1 cellular context compared by ENCODE assay signal in the genomic region with DNA sequence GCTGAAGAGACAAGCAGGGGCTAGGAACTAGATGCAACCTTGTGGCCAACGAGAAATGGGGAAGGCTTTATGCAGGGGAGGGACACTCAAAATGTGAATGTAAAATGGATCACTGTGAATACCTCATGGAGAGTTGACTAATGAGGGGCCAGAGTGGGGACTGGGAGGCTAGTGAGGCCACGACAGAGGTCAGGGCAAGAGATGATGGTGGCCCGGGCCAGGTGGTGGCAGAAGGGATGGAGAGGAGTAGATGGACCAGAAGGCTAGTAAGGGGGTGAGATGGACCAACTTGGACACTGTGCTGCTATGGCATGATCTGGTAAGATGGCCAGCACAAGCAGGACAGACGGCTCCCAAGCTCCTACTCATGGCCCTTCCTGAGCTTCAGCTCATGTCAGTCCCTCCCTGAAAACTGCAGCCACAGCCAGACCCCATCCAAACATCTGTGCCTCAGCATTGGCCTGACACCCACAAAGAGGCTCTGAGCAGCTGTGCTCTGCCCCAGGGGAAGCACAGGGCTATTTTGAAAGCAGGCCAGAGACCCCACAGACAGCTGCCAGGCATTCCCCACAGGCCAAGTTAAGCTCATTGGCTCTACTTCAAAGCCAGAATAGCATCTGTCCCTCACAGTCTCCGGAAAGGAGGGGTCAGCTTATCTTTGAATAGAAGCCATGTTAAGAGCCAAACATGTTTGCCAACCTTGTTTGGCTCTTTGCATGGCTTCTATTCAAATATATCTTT.
TF ChIP-seq lines count a peak whose summit lies in the region.

No MANE protein-coding gene starts in this region.

TF ChIP-seq in SK-N-SH treated with all-trans-retinoic acid at 6 μM for 48 hours, 23 proteins besides CTCF, POLR2A, EP300 and RAD21:
- TF ChIP-seq, protein P1, sequence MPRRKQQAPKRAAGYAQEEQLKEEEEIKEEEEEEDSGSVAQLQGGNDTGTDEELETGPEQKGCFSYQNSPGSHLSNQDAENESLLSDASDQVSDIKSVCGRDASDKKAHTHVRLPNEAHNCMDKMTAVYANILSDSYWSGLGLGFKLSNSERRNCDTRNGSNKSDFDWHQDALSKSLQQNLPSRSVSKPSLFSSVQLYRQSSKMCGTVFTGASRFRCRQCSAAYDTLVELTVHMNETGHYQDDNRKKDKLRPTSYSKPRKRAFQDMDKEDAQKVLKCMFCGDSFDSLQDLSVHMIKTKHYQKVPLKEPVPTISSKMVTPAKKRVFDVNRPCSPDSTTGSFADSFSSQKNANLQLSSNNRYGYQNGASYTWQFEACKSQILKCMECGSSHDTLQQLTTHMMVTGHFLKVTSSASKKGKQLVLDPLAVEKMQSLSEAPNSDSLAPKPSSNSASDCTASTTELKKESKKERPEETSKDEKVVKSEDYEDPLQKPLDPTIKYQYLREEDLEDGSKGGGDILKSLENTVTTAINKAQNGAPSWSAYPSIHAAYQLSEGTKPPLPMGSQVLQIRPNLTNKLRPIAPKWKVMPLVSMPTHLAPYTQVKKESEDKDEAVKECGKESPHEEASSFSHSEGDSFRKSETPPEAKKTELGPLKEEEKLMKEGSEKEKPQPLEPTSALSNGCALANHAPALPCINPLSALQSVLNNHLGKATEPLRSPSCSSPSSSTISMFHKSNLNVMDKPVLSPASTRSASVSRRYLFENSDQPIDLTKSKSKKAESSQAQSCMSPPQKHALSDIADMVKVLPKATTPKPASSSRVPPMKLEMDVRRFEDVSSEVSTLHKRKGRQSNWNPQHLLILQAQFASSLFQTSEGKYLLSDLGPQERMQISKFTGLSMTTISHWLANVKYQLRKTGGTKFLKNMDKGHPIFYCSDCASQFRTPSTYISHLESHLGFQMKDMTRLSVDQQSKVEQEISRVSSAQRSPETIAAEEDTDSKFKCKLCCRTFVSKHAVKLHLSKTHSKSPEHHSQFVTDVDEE (CRISPR knock-in tag; IDR thresholded peaks at IDR 0.05), result no peak
